In genomic region chr10:101226888-101227736, GRCh38 we compare ENCODE assay signal across 10 cellular contexts. TPM values are rescaled to one million over a fixed set of nuclear protein-coding genes. Genes with fewer than 3 reads are reported as not detected.
DNase-seq lines count a peak whose midpoint lies in the region; ATAC-seq lines count a peak whose summit lies in the region.
"Had no signal": no experiment of that assay in that cellular context is flagged by ENCODE, and none has a peak within 500 bp of the region (broad histone marks: within the 10 kb centered on the region; RNA-seq: fewer than 3 reads in every experiment).

No MANE protein-coding gene starts in this region.

- no peaks in the 10 kb centered on the region for H3K36me3 Mint-ChIP-seq in activated CD4-positive, alpha-beta T cell treated with anti-CD3 and anti-CD28 coated beads for 36 hours (ENCODE audit: low read depth)
- H3K36me3 Mint-ChIP-seq in activated naive CD8-positive, alpha-beta T cell, result no peaks in the 10 kb centered on the region
- H3K36me3 Mint-ChIP-seq in stimulated activated memory B cell treated with anti-CD40 and anti-IgM and Interleukin-4, amounts not matched to agents 10 μg/mL and 1 μg/mL and 100 μg/mL, for 72 hours, result peaks cover 6% of the 10 kb centered on the region

- ATAC-seq in activated CD4-positive, alpha-beta T cell treated with anti-CD3 and anti-CD28 coated beads for 36 hours, result no peak
- ATAC-seq in left colon (peak; percentile 72), HG02678 (IDR thresholded peaks at IDR 0.05; ENCODE audit: unreplicated experiment) (no peak), HG03139 (IDR thresholded peaks at IDR 0.05; ENCODE audit: unreplicated experiment) (no peak)
- ATAC-seq in stimulated activated memory B cell treated with anti-CD40 and anti-IgM and Interleukin-4, amounts not matched to agents 10 μg/mL and 1 μg/mL and 100 μg/mL, for 72 hours, result no peak

- peaks cover 70% of the 10 kb centered on the region for H3K27me3 Mint-ChIP-seq in activated CD4-positive, alpha-beta T cell treated with anti-CD3 and anti-CD28 coated beads for 36 hours
- H3K27me3 Mint-ChIP-seq in activated naive CD8-positive, alpha-beta T cell, result peaks cover 46% of the 10 kb centered on the region
- peaks cover 97% of the 10 kb centered on the region for H3K27me3 Mint-ChIP-seq in stimulated activated memory B cell treated with anti-CD40 and anti-IgM and Interleukin-4, amounts not matched to agents 10 μg/mL and 1 μg/mL and 100 μg/mL, for 72 hours

- H3K9me3 Mint-ChIP-seq in activated CD4-positive, alpha-beta T cell treated with anti-CD3 and anti-CD28 coated beads for 36 hours (ENCODE audit: low read depth), result no peaks in the 10 kb centered on the region
- no peaks in the 10 kb centered on the region for H3K9me3 Mint-ChIP-seq in activated naive CD8-positive, alpha-beta T cell (ENCODE audit: low read depth)
- H3K9me3 Mint-ChIP-seq in stimulated activated memory B cell treated with anti-CD40 and anti-IgM and Interleukin-4, amounts not matched to agents 10 μg/mL and 1 μg/mL and 100 μg/mL, for 72 hours, result peaks cover 9% of the 10 kb centered on the region

- no peak overlapping the region for H3K27ac Mint-ChIP-seq in activated CD4-positive, alpha-beta T cell treated with anti-CD3 and anti-CD28 coated beads for 36 hours
- H3K27ac Mint-ChIP-seq in activated naive CD8-positive, alpha-beta T cell, result no peak overlapping the region
- no peak overlapping the region for H3K27ac Mint-ChIP-seq in stimulated activated memory B cell treated with anti-CD40 and anti-IgM and Interleukin-4, amounts not matched to agents 10 μg/mL and 1 μg/mL and 100 μg/mL, for 72 hours

- H3K4me1 Mint-ChIP-seq in activated CD4-positive, alpha-beta T cell treated with anti-CD3 and anti-CD28 coated beads for 36 hours, result peaks cover 38% of the 10 kb centered on the region
- peaks cover 44% of the 10 kb centered on the region for H3K4me1 Mint-ChIP-seq in activated naive CD8-positive, alpha-beta T cell (ENCODE audit: low read depth)
- peaks cover 56% of the 10 kb centered on the region for H3K4me1 Mint-ChIP-seq in stimulated activated memory B cell treated with anti-CD40 and anti-IgM and Interleukin-4, amounts not matched to agents 10 μg/mL and 1 μg/mL and 100 μg/mL, for 72 hours

- CTCF ChIA-PET in activated CD4-positive, alpha-beta T cell treated with anti-CD3 and anti-CD28 coated beads for 36 hours (lab: Charles Lee), result interaction anchor here (0.6 to 3.5 kb wide), 7 partner anchors 12 to 253 kb away, joined by 3 to 27 read pairs (median 4); no protein-coding TSS in a partner anchor

- peak; percentile 53 for DNase-seq in activated CD4-positive, alpha-beta T cell treated with anti-CD3 and anti-CD28 coated beads for 36 hours
- DNase-seq in activated CD4-positive, alpha-beta T cell treated with anti-CD3 and anti-CD28 coated beads, Interleukin-2, amount 50 U/mL, for 4 hours, result no peak
- peak in 1 of 2 donors; percentile 35 for DNase-seq in left colon
- no peak for DNase-seq in HuH-7 (ENCODE audit: low spot score)
- DNase-seq: caudate nucleus, WERI-Rb-1 had no signal

- POLR2A ChIA-PET in activated CD4-positive, alpha-beta T cell treated with anti-CD3 and anti-CD28 coated beads for 36 hours (lab: Charles Lee), result interaction anchor here (0.9 kb wide), 1 partner anchor 240 kb away, joined by 3 read pairs; no protein-coding TSS in a partner anchor

- H3K4me3 Mint-ChIP-seq in activated CD4-positive, alpha-beta T cell treated with anti-CD3 and anti-CD28 coated beads for 36 hours, result peak overlapping the region; percentile 47
- H3K4me3 Mint-ChIP-seq in activated naive CD8-positive, alpha-beta T cell, result peak overlapping the region; percentile 77
- peak overlapping the region; percentile 48 for H3K4me3 Mint-ChIP-seq in stimulated activated memory B cell treated with anti-CD40 and anti-IgM and Interleukin-4, amounts not matched to agents 10 μg/mL and 1 μg/mL and 100 μg/mL, for 72 hours

- intact Hi-C loops in activated CD4-positive, alpha-beta T cell treated with anti-CD3 and anti-CD28 coated beads for 36 hours (cut with DNase I, micrococcal nuclease), result loop anchor here (1.0 to 10.0 kb wide), 5 partner anchors 9 to 570 kb away; no protein-coding TSS in a partner anchor
- intact Hi-C loops in left colon (cut with DNase I, micrococcal nuclease), result no loop called here

RNA-seq across cellular contexts. Expression of gene LBX1, which starts 2.2 kb away (rescaled TPM):
- not detected for total RNA-seq in activated CD4-positive, alpha-beta T cell treated with anti-CD3 and anti-CD28 coated beads for 36 hours
- total RNA-seq in left colon, result not detected

Comparison
In these comparisons a context has a peak if more than half of its experiments do, and no peak if none do; other contexts are left out.
1. intact Hi-C loops: an anchor here in activated CD4-positive, alpha-beta T cell treated with anti-CD3 and anti-CD28 coated beads for 36 hours (1.0 to 10.0 kb wide); none called in left colon.